In genomic region chr3:44284949-44285348, GRCh38 we compare ENCODE assay signal across 1 cellular context.
TF ChIP-seq lines count a peak whose summit lies in the region.

No MANE protein-coding gene starts in this region.

TF ChIP-seq in GM12878, 131 proteins besides CTCF, POLR2A, EP300 and RAD21:
- TF ChIP-seq ZNF384 (IDR thresholded peaks at IDR 0.05; ENCODE audit: borderline replicate concordance, low read depth, low read length) = no peak
- no peak for TF ChIP-seq EZH2 (IDR thresholded peaks at IDR 0.05; ENCODE audit: borderline replicate concordance, control insufficient read depth, low read depth, low read length)
- TF ChIP-seq CREB1 (IDR thresholded peaks at IDR 0.05; ENCODE audit: low read depth) = no peak
- no peak for TF ChIP-seq RELB (IDR thresholded peaks at IDR 0.05; ENCODE audit: low read depth)
- TF ChIP-seq CREM (IDR thresholded peaks at IDR 0.05; ENCODE audit: low read depth) = no peak
- TF ChIP-seq KLF5 (IDR thresholded peaks at IDR 0.05; ENCODE audit: partially characterized antibody) = no peak
- TF ChIP-seq SPI1 (IDR thresholded peaks at IDR 0.05; ENCODE audit: borderline replicate concordance, insufficient read depth, low read depth, low read length) = no peak
- no peak for TF ChIP-seq SUZ12 (IDR thresholded peaks at IDR 0.05; ENCODE audit: unreplicated experiment)
- no peak for TF ChIP-seq EGR1 (IDR thresholded peaks at IDR 0.05; ENCODE audit: borderline replicate concordance in 1 of 2, low read depth in 2 of 2, low read length in 2 of 2)
- TF ChIP-seq KDM1A (IDR thresholded peaks at IDR 0.05; ENCODE audit: borderline replicate concordance) = no peak
- no peak for TF ChIP-seq HDAC6 (IDR thresholded peaks at IDR 0.05; ENCODE audit: unreplicated experiment)
- no peak for TF ChIP-seq E2F8 (IDR thresholded peaks at IDR 0.05; ENCODE audit: low read depth, partially characterized antibody)
- no peak for TF ChIP-seq BCLAF1 (IDR thresholded peaks at IDR 0.05)
